In the genomic region with DNA sequence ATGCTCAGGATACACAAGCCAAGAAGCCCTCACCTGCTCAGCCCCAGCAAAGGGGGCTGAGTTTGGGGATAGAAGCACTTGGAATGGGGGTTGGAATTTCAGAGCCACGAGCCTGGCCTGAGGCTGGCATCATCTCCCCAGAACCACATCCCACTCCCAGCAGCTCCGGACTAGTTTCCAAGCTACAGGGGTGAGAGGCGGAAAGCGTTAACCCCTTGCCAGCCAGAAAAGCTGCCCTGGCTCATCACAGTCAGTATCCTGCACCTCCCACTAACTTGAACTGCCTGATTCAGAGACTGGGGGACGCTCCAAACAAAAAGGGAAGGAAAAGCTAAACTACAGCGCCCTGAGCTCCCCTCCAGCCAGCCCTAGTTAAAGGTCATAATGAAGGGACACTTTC, we compare ENCODE assay signal across 19 cellular contexts. TPM values are rescaled to one million over a fixed set of nuclear protein-coding genes. Genes with fewer than 3 reads are reported as not detected.
DNase-seq lines count a peak whose midpoint lies in the region; ATAC-seq and TF ChIP-seq lines count a peak whose summit lies in the region.
"Had no signal": no experiment of that assay in that cellular context is flagged by ENCODE, and none has a peak within 500 bp of the region (broad histone marks: within the 10 kb centered on the region; RNA-seq: fewer than 3 reads in every experiment).

No MANE protein-coding gene starts in this region.

- H3K9me3 ChIP-seq in Loucy (ENCODE audit: insufficient read depth, low read depth, low read length): no peaks in the 10 kb centered on the region
- no peaks in the 10 kb centered on the region for H3K9me3 ChIP-seq in osteoblast (ENCODE audit: low read depth, low read length)
- H3K9me3 ChIP-seq: BE2C, HAP-1 had no signal

- no peaks in the 10 kb centered on the region for H3K36me3 Mint-ChIP-seq in GM23338 (ENCODE audit: low read depth)
- H3K36me3 Mint-ChIP-seq: CD4-positive, CD25-positive, alpha-beta regulatory T cell; CD8-positive, alpha-beta memory T cell; IgD-negative memory B cell had no signal

- H3F3A ChIP-seq in GM23338 (replicated peaks; ENCODE audit: low read depth): no peaks in the 10 kb centered on the region
- H3F3A ChIP-seq in Loucy (ENCODE audit: low read depth): no peaks in the 10 kb centered on the region

- H3K9me2 ChIP-seq in GM23338 (ENCODE audit: insufficient read depth): no peaks in the 10 kb centered on the region; the same call in 1 of the 2 replicates
- no peaks in the 10 kb centered on the region for H3K9me2 ChIP-seq in Loucy (replicated peaks; ENCODE audit: low read depth, low read length)

- H2AFZ ChIP-seq in GM23338: peak overlapping the region; percentile 80
- H2AFZ ChIP-seq in Loucy (ENCODE audit: low read length): no peak overlapping the region
- H2AFZ ChIP-seq in osteoblast (ENCODE audit: low read length): no peak overlapping the region

- H3K27me3 Mint-ChIP-seq in GM23338 (ENCODE audit: insufficient read depth, low read depth, poor library complexity): peaks cover 9% of the 10 kb centered on the region

- DNase-seq in GM23338 (ENCODE audit: low spot score) (peak; percentile 28), iPS-NIHi7 (ENCODE audit: extremely low spot score) (peak; percentile 26), osteoblast (ENCODE audit: insufficient read length, low spot score, missing footprints) (peak; percentile 45), NCI-H2196 treated with DMSO at 0.1 percent for 48 hours (lab: John Stamatoyannopoulos, UW; ENCODE audit: unreplicated experiment) (no peak), 8988T (no peak), NCI-H1436 treated with DMSO at 0.1 percent for 48 hours (lab: John Stamatoyannopoulos, UW) (no peak)
- DNase-seq in stimulated activated CD4-positive, alpha-beta T cell treated with anti-CD3 and anti-CD28 coated beads, Interleukin-2, amount 100 ng/mL, for 48 hours: no peak
- DNase-seq: ACHN; BE2C; C1 segment of cervical spinal cord; CD4-positive, CD25-positive, alpha-beta regulatory T cell; CD8-positive, alpha-beta memory T cell; COR-L47; DMS 273 treated with DMSO at 0.1 percent for 48 hours; GOT3 had no signal

- H3K27ac Mint-ChIP-seq in GM23338: no peak overlapping the region
- H3K27ac Mint-ChIP-seq: CD4-positive, CD25-positive, alpha-beta regulatory T cell; IgD-negative memory B cell had no signal

- peak; percentile 84 for ATAC-seq in GM23338
- ATAC-seq: HepG2 had no signal

- H3K4me3 ChIP-seq in GM23338 (no peak overlapping the region), Loucy (ENCODE audit: low read length, poor library complexity, severe bottlenecking) (no peak overlapping the region), osteoblast (ENCODE audit: insufficient read depth, low read length) (no peak overlapping the region)
- H3K4me3 ChIP-seq: HAP-1 had no signal

- H3K4me1 Mint-ChIP-seq in GM23338: peaks cover 15% of the 10 kb centered on the region
- H3K4me1 Mint-ChIP-seq: CD8-positive, alpha-beta memory T cell; IgD-negative memory B cell had no signal

- H3K36me3 ChIP-seq in GM23338 (ENCODE audit: insufficient read depth) (no peaks in the 10 kb centered on the region), Loucy (ENCODE audit: insufficient read depth, low read length) (no peaks in the 10 kb centered on the region), osteoblast (ENCODE audit: insufficient read depth, low read length) (no peaks in the 10 kb centered on the region)
- H3K36me3 ChIP-seq: BE2C, HAP-1 had no signal

- H3K27ac ChIP-seq in GM23338 (ENCODE audit: low read depth): no peak overlapping the region
- H3K27ac ChIP-seq in osteoblast (ENCODE audit: low read depth, low read length): no peak overlapping the region

- no peak overlapping the region for H3K4me3 Mint-ChIP-seq in GM23338
- H3K4me3 Mint-ChIP-seq: CD4-positive, CD25-positive, alpha-beta regulatory T cell; CD8-positive, alpha-beta memory T cell; IgD-negative memory B cell had no signal

- TF ChIP-seq CTCF in GM23338 (conservative IDR thresholded peaks at IDR 0.05; ENCODE audit: low read depth in 2 of 2) (no peak), Loucy (conservative IDR thresholded peaks at IDR 0.05; ENCODE audit: low read length) (no peak), osteoblast (IDR thresholded peaks at IDR 0.05; ENCODE audit: extremely low read depth, low read depth, low read length) (no peak)

- H4K20me1 ChIP-seq in GM23338 (replicated peaks; ENCODE audit: insufficient read depth) (no peaks in the 10 kb centered on the region), Loucy (ENCODE audit: insufficient read depth, low read length, poor library complexity, severe bottlenecking) (no peaks in the 10 kb centered on the region), osteoblast (ENCODE audit: insufficient read depth, low read length) (no peaks in the 10 kb centered on the region)

- H3K4me2 ChIP-seq in GM23338 (no peak overlapping the region), Loucy (ENCODE audit: low read depth, low read length, poor library complexity, severe bottlenecking) (peak overlapping the region; percentile 59), osteoblast (ENCODE audit: insufficient read depth, low read length) (no peak overlapping the region)

- no peaks in the 10 kb centered on the region for H3K9me3 Mint-ChIP-seq in GM23338
- H3K9me3 Mint-ChIP-seq: CD8-positive, alpha-beta memory T cell; IgD-negative memory B cell had no signal

- no peak overlapping the region for H3K9ac ChIP-seq in Loucy (ENCODE audit: low read depth, low read length, poor library complexity, severe bottlenecking)

- H3K79me2 ChIP-seq in GM23338 (replicated peaks; ENCODE audit: insufficient read depth): no peaks in the 10 kb centered on the region
- no peaks in the 10 kb centered on the region for H3K79me2 ChIP-seq in Loucy (ENCODE audit: insufficient read depth, low read length)
- H3K79me2 ChIP-seq in osteoblast (ENCODE audit: insufficient read depth, low read length): no peaks in the 10 kb centered on the region

- H3K4me1 ChIP-seq in GM23338 (ENCODE audit: insufficient read depth): peaks cover 5% of the 10 kb centered on the region; the same call in 1 of the 2 replicates
- peaks cover 39% of the 10 kb centered on the region for H3K4me1 ChIP-seq in Loucy (ENCODE audit: insufficient read depth, low read length, poor library complexity, severe bottlenecking)
- no peaks in the 10 kb centered on the region for H3K4me1 ChIP-seq in osteoblast (ENCODE audit: insufficient read depth, low read length)
- H3K4me1 ChIP-seq: HAP-1 had no signal

- H3K27me3 ChIP-seq in GM23338 (ENCODE audit: insufficient read depth): no peaks in the 10 kb centered on the region
- no peaks in the 10 kb centered on the region for H3K27me3 ChIP-seq in Loucy (ENCODE audit: insufficient read depth, low read length, poor library complexity, severe bottlenecking)
- peaks cover 49% of the 10 kb centered on the region for H3K27me3 ChIP-seq in osteoblast (ENCODE audit: insufficient read depth, low read length)
- H3K27me3 ChIP-seq: BE2C had no signal

TF ChIP-seq in GM23338, 12 proteins besides CTCF, POLR2A, EP300 and RAD21 (continues in another document):
- no peak for TF ChIP-seq EZH2phosphoT487 (IDR thresholded peaks at IDR 0.05; ENCODE audit: unreplicated experiment)
- no peak for TF ChIP-seq STAT1 (IDR thresholded peaks at IDR 0.05; ENCODE audit: unreplicated experiment)
- no peak for TF ChIP-seq REST (IDR thresholded peaks at IDR 0.05; ENCODE audit: unreplicated experiment)

RNA-seq across cellular contexts. Expression of gene CHST1, which starts 19.0 kb away (rescaled TPM):
- 1.7 and 2.7 TPM in 2 replicates for total RNA-seq in GM23338 (2014; rRNA removed; shearing (Covaris generic))
- 0.84 and 2.1 TPM in 2 replicates for polyA plus RNA-seq in GM23338 (2016; fragmentation: Nextera tagmentation; extraction: Ambion mirVana)
- total RNA-seq in osteoblast: 1.1 and 1.5 TPM in 2 replicates
- total RNA-seq: HepG2 had no signal
- polyA plus RNA-seq: CD8-positive, alpha-beta memory T cell; HepG2; IgD-negative memory B cell had no signal

Comparison
In these comparisons a context has a peak if more than half of its experiments do, and no peak if none do; other contexts are left out.
1. DNase-seq: peak in GM23338 (single experiment), iPS-NIHi7 (single experiment) and osteoblast (single experiment); none in NCI-H2196 treated with DMSO at 0.1 percent for 48 hours (single experiment), 8988T (single experiment), NCI-H1436 treated with DMSO at 0.1 percent for 48 hours (single experiment) and stimulated activated CD4-positive, alpha-beta T cell treated with anti-CD3 and anti-CD28 coated beads, Interleukin-2, amount 100 ng/mL, for 48 hours (0 of 2).